8 cellular contexts compared by ENCODE assay signal in the genomic region with DNA sequence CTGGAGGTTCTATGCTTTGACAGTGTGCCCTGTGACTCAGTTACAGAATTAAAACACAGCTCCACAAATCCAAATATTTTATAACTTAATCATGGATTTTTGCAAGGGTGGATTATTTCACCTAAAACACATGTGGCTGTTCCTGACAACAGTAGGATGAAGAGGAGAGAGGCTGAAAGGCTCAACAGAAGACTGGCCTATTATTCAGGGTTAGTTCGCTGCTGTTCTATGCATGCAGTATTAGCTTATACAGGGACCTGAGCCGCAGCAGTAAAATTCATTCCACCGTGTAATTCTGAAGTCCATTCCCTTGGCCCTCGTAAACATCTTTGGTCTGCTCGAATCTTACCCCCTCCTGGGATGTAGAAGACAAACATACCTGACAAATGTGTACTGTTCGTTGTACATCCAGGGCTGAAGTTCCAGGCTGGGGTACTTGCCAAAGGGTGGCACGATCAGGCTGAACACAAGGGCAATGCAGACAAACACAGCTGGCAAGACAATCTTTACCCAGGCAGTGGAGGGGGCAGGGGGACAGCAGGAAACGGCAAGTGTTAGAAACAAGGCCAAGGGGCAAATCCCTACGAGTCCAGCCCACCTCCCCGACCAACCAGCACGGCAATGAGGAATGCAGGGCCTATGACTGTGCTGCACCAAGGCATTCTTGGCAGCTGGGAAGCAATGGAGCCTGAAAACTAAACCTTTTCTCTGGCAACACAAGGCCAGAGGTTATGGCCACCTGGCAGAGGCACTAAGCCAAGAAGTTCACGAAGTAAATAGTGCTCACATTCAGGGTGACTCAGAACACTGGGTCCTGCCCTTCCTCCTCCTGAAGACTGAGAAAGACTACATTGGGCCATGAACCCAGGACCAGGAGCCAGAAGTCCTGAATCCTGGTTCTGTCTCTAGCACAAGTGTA. TPM values are rescaled to one million over a fixed set of nuclear protein-coding genes. Genes with fewer than 3 reads are reported as not detected.
DNase-seq lines count a peak whose midpoint lies in the region; ATAC-seq and TF ChIP-seq lines count a peak whose summit lies in the region.

No MANE protein-coding gene starts in this region.

- POLR2A ChIA-PET in RWPE1 (lab: Yijun Ruan, JAX; ENCODE audit: low non-redundant PET), result no interaction called here

- no peaks in the 10 kb centered on the region for H3K9me3 ChIP-seq in ovary

- TF ChIP-seq CTCF in RWPE1 (conservative IDR thresholded peaks at IDR 0.05; ENCODE audit: low read depth), result no peak
- no peak for TF ChIP-seq CTCF in foreskin fibroblast (IDR thresholded peaks at IDR 0.05; ENCODE audit: low read depth, low read length)
- no peak for TF ChIP-seq CTCF in ovary (IDR thresholded peaks at IDR 0.05)

- CTCF ChIA-PET in RWPE1 (lab: Yijun Ruan, JAX), result no interaction called here

- DNase-seq in H4 (ENCODE audit: low spot score), result peak; percentile 54
- peak; percentile 60 for DNase-seq in RWPE1 (ENCODE audit: low spot score)
- peak; percentile 16 to 33 for DNase-seq in foreskin fibroblast
- DNase-seq in sciatic nerve (ENCODE audit: low spot score), result no peak
- DNase-seq in NCI-H226, result no peak
- DNase-seq in ovary, result no peak

- peak overlapping the region; percentile 77 for H3K27ac ChIP-seq in RWPE1
- no peak overlapping the region for H3K27ac ChIP-seq in ovary

- intact Hi-C loops in sciatic nerve (cut with DNase I) (no loop called here), ovary (cut with DNase I) (no loop called here)

- 45 to 53% (median 49%) methylated on average over 12 of the region's 12 CpGs for WGBS in ovary, 3 donors

- H3K4me3 ChIP-seq in foreskin fibroblast (ENCODE audit: low read depth in 1 of 2, low read length in 2 of 2) (no peak overlapping the region), ovary (no peak overlapping the region)

- H3K36me3 ChIP-seq in ovary, result no peaks in the 10 kb centered on the region

- no peaks in the 10 kb centered on the region for H3K4me1 ChIP-seq in ovary (ENCODE audit: insufficient read depth)

- no peak for TF ChIP-seq EP300 in ovary (IDR thresholded peaks at IDR 0.05)

- H3K27me3 ChIP-seq in ovary, result no peaks in the 10 kb centered on the region

- peak; percentile 68 for ATAC-seq in sciatic nerve
- ATAC-seq in GM21737 (IDR thresholded peaks at IDR 0.05; ENCODE audit: unreplicated experiment), result no peak
- no peak for ATAC-seq in HG03442 (IDR thresholded peaks at IDR 0.05; ENCODE audit: unreplicated experiment)

- TF ChIP-seq POLR2A in ovary (IDR thresholded peaks at IDR 0.05), result no peak

RNA-seq across cellular contexts. Expression of a gene that starts 46.8 kb away (rescaled TPM):
- 0.62 and 1.5 TPM in 2 replicates for total RNA-seq in H4 (2014; rRNA removed; shearing (Covaris generic))
- 5.7 TPM for total RNA-seq in sciatic nerve
- 1 to 10 TPM; 2.9 to 7.1 (median 6.0) TPM for total RNA-seq in ovary
- 1 to 10 TPM; 3.1 to 5.4 TPM for polyA plus RNA-seq in ovary

Comparison
In these comparisons a context has a peak if more than half of its experiments do, and no peak if none do; other contexts are left out.
1. DNase-seq: peak in H4 (single experiment), RWPE1 (single experiment) and foreskin fibroblast (2 of 2); none in sciatic nerve (single experiment), NCI-H226 (single experiment) and ovary (0 of 5).